In genomic region chr3:126060613-126061145, GRCh38 we compare ENCODE assay signal across 25 cellular contexts.
"Had no signal": no experiment of that assay in that cellular context is flagged by ENCODE, and none has a peak within 500 bp of the region (broad histone marks: within the 10 kb centered on the region; RNA-seq: fewer than 3 reads in every experiment).

No MANE protein-coding gene starts in this region.

- H3K36me3 ChIP-seq: MG63, SJCRH30 had no signal

- ATAC-seq: activated CD8-positive, alpha-beta T cell treated with anti-CD3 and anti-CD28 coated beads for 36 hours; activated T-cell treated with anti-CD3 and anti-CD28 coated beads, Interleukin-2, amount 50 U/mL, for 72 hours; body of pancreas had no signal

- H3K9me3 ChIP-seq: ascending aorta, body of pancreas, MG63, SJCRH30, SK-N-SH had no signal

- H3K27me3 ChIP-seq: ascending aorta, body of pancreas, MG63, SJCRH30 had no signal

- DNase-seq: activated CD4-positive, alpha-beta T cell treated with anti-CD3 and anti-CD28 coated beads, Interleukin-2, amount 50 U/mL, for 1 hour; activated CD4-positive, CD25-positive, alpha-beta regulatory T cell; activated CD8-positive, alpha-beta memory T cell treated with anti-CD3 and anti-CD28 coated beads, Interleukin-2, amount 50 U/mL, for 4 hours; activated CD8-positive, alpha-beta T cell treated with anti-CD3 and anti-CD28 coated beads for 36 hours; activated naive CD4-positive, alpha-beta T cell treated with anti-CD3 and anti-CD28 coated beads, Interleukin-2, amount 50 U/mL, for 16 hours; activated T-cell treated with anti-CD3 and anti-CD28 coated beads, Interleukin-2, amount 50 U/mL, for 72 hours; amniotic stem cell; body of pancreas; MG63; MV-4-11; NCI-H1092 treated with DMSO at 0.1 percent for 48 hours; NCI-H1417 treated with DMSO at 0.1 percent for 48 hours; NCI-H1694; NCI-H2029; NCI-H2107; NCI-H2171 treated with DMSO at 0.1 percent for 48 hours; NCI-H226; NCI-H526; NCI-H82; SJCRH30; SK-N-SH; T-helper 1 cell had no signal

- H3K4me1 ChIP-seq: ascending aorta, body of pancreas, SJCRH30 had no signal

- H3K27ac Mint-ChIP-seq: activated CD8-positive, alpha-beta T cell treated with anti-CD3 and anti-CD28 coated beads for 36 hours; activated T-cell treated with anti-CD3 and anti-CD28 coated beads, Interleukin-2, amount 50 U/mL, for 72 hours; activated T-helper 2 cell treated with anti-CD3 and anti-CD28 coated beads, Interferon-gamma antibody, Interleukin-2, Interleukin-4, amounts not matched to agents 10 μg/mL and 5 μg/mL and 100 μg/mL, durations not matched to agents 14 hours and 24 hours and 36 hours had no signal

- H3K27ac ChIP-seq: ascending aorta, body of pancreas, SJCRH30, VCaP had no signal

- H3K9me3 Mint-ChIP-seq: activated CD8-positive, alpha-beta T cell treated with anti-CD3 and anti-CD28 coated beads for 36 hours; activated T-cell treated with anti-CD3 and anti-CD28 coated beads, Interleukin-2, amount 50 U/mL, for 72 hours; activated T-helper 2 cell treated with anti-CD3 and anti-CD28 coated beads, Interferon-gamma antibody, Interleukin-2, Interleukin-4, amounts not matched to agents 10 μg/mL and 5 μg/mL and 100 μg/mL, durations not matched to agents 14 hours and 24 hours and 36 hours had no signal

- H3K4me3 ChIP-seq: ascending aorta, body of pancreas, MG63, SJCRH30 had no signal
